Comparison of ENCODE assay signal across 9 cellular contexts in genomic region chr5:137822158-137822764, GRCh38. TPM values are rescaled to one million over a fixed set of nuclear protein-coding genes. Genes with fewer than 3 reads are reported as not detected.
DNase-seq lines count a peak whose midpoint lies in the region; ATAC-seq, FAIRE-seq and TF ChIP-seq lines count a peak whose summit lies in the region.
"Had no signal": no experiment of that assay in that cellular context is flagged by ENCODE, and none has a peak within 500 bp of the region (broad histone marks: within the 10 kb centered on the region; RNA-seq: fewer than 3 reads in every experiment).

No MANE protein-coding gene starts in this region.

- TF ChIP-seq CTCF in BE2C (IDR thresholded peaks at IDR 0.05; ENCODE audit: low read depth, low read length) (peak; percentile 81), fibroblast of pulmonary artery (IDR thresholded peaks at IDR 0.05; ENCODE audit: low read length, missing control alignments) (peak; percentile 60), psoas muscle (IDR thresholded peaks at IDR 0.05) (peak; percentile 52), CD14-positive monocyte (IDR thresholded peaks at IDR 0.05) (no peak)

- no peak overlapping the region for H3K4me3 ChIP-seq in BE2C (ENCODE audit: low read depth, low read length)
- no peak overlapping the region for H3K4me3 ChIP-seq in H7 (ENCODE audit: insufficient read depth, low read depth, low read length)
- no peak overlapping the region for H3K4me3 ChIP-seq in fibroblast of pulmonary artery (replicated peaks; ENCODE audit: low read depth, low read length)
- H3K4me3 ChIP-seq in psoas muscle = no peak overlapping the region

- ATAC-seq in psoas muscle (peak; percentile 84 to 97 (median 89)), GM21528 (IDR thresholded peaks at IDR 0.05; ENCODE audit: low FRiP score, unreplicated experiment) (no peak)

- H3K9me3 Mint-ChIP-seq in CD14-positive monocyte = peaks cover 3 to 10% (median 8%) of the 10 kb centered on the region in 7 donors

- H3K27ac ChIP-seq in psoas muscle = peak overlapping the region; percentile 58

- H3K27me3 ChIP-seq in BE2C (no peaks in the 10 kb centered on the region), H7 (ENCODE audit: control insufficient read depth, insufficient read depth, low read length) (no peaks in the 10 kb centered on the region; the same call in 1 of the 2 replicates), psoas muscle (ENCODE audit: insufficient read depth in 3 of 3, low read length in 2 of 3) (no peaks in the 10 kb centered on the region)

- intact Hi-C loops in psoas muscle (cut with DNase I) (loop anchor here (1.0 to 10.0 kb wide), 4 partner anchors 43 to 197 kb away; no protein-coding TSS in a partner anchor), CD14-positive monocyte (cut with micrococcal nuclease) (no loop called here)

- FAIRE-seq in RCC 7860 (lab: Jason Lieb, UNC) = no peak

- H3K36me3 Mint-ChIP-seq in CD14-positive monocyte = no peaks in the 10 kb centered on the region

- H3K4me1 Mint-ChIP-seq in CD14-positive monocyte = no peaks in the 10 kb centered on the region

- DNase-seq in BE2C (peak; percentile 59), H7 (peak; percentile 79), RCC 7860 (ENCODE audit: low spot score) (peak; percentile 33), fibroblast of pulmonary artery (ENCODE audit: low read depth) (peak; percentile 60), psoas muscle (peak; percentile 29 to 64), CD14-positive monocyte (ENCODE audit: low spot score) (no peak), activated T-cell treated with anti-CD3 and anti-CD28 coated beads for 4 hours (no peak)

- no peaks in the 10 kb centered on the region for H3K4me1 ChIP-seq in BE2C
- peaks cover 3% of the 10 kb centered on the region for H3K4me1 ChIP-seq in psoas muscle

- 47 to 63% (median 57%) methylated on average over 6 of the region's 6 CpGs for WGBS in psoas muscle, 3 donors

- no peak overlapping the region for H3K4me3 Mint-ChIP-seq in CD14-positive monocyte

- H3K9me3 ChIP-seq in BE2C (no peaks in the 10 kb centered on the region), psoas muscle (peaks cover 6% of the 10 kb centered on the region)

- H3K27ac Mint-ChIP-seq in CD14-positive monocyte = no peak overlapping the region

- H3K36me3 ChIP-seq in BE2C (no peaks in the 10 kb centered on the region), H7 (replicated peaks; ENCODE audit: control insufficient read depth, insufficient read depth, low read length) (no peaks in the 10 kb centered on the region), psoas muscle (ENCODE audit: insufficient read depth in 1 of 2, low read depth in 1 of 2) (no peaks in the 10 kb centered on the region)

- H3K27me3 Mint-ChIP-seq in CD14-positive monocyte (ENCODE audit: low read depth in 3 of 3) = peaks cover 0 to 1% (median 0%) of the 10 kb centered on the region in 3 donors

RNA-seq across cellular contexts. Expression of gene MYOT, which starts 45.4 kb away (rescaled TPM):
- polyA plus RNA-seq in BE2C (2012; ENCODE audit: insufficient read depth, insufficient read length, low read depth) = not detected
- total RNA-seq in H7 (2014; rRNA removed; shearing (Covaris generic)) = not detected in 2 replicates
- total RNA-seq in psoas muscle = 1,000 to 10,000 TPM in 2 of 4 donors, 100 to 1,000 TPM in 2; 319 to 1,288 (median 917) TPM
- polyA plus RNA-seq in psoas muscle (100 to 1,000 TPM in 2 of 3 donors, 10 to 100 TPM in 1; 94.2 to 983 (median 775) TPM), CD14-positive monocyte (not detected)
- total RNA-seq: glomerular endothelial cell had no signal

Comparison
In these comparisons a context has a peak if more than half of its experiments do, and no peak if none do; other contexts are left out.
1. DNase-seq: peak in BE2C (single experiment), H7 (single experiment), RCC 7860 (single experiment), fibroblast of pulmonary artery (single experiment) and psoas muscle (2 of 2); none in CD14-positive monocyte (single experiment) and activated T-cell treated with anti-CD3 and anti-CD28 coated beads for 4 hours (single experiment).
2. RNA of gene MYOT, which starts 45.4 kb away (total RNA-seq): 319 to 1,288 TPM in psoas muscle; not detected in H7; every median in the first group is over 100 times any median in the second.
3. intact Hi-C loops: an anchor here in psoas muscle (1.0 to 10.0 kb wide); none called in CD14-positive monocyte.